32 cellular contexts compared by ENCODE assay signal in the genomic region with DNA sequence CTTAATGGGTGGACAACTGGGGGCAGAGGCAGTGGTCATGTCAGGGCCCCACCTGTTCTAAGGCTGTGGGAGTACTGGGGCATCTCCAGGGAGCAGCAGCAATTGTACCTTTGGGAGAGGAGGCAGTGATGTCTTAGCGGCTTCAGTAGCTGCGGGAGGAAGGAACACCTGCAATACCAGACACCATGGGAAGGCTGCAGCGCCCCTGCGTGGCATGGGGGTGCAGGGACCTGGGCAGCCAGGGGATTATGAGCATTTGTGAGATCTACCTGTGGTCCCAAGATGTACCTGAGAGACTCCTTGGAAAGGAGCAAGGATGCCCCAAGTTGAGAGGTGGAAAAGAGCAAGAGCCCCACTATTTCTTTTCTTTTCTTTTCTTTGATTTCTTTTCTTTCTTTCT.
DNase-seq lines count a peak whose midpoint lies in the region; ATAC-seq, FAIRE-seq and TF ChIP-seq lines count a peak whose summit lies in the region.
"Had no signal": no experiment of that assay in that cellular context is flagged by ENCODE, and none has a peak within 500 bp of the region (broad histone marks: within the 10 kb centered on the region; RNA-seq: fewer than 3 reads in every experiment).

No MANE protein-coding gene starts in this region.

- no peaks in the 10 kb centered on the region for H3K9me2 ChIP-seq in OCI-LY7 (ENCODE audit: insufficient read depth, low read length)

- H3K79me2 ChIP-seq in OCI-LY7 (ENCODE audit: insufficient read depth, low read depth, low read length) = no peaks in the 10 kb centered on the region

- H3K4me1 ChIP-seq in OCI-LY7 (ENCODE audit: insufficient read depth, low read length, poor library complexity, severe bottlenecking) (no peaks in the 10 kb centered on the region), pancreas (no peaks in the 10 kb centered on the region)
- H3K4me1 ChIP-seq: A549, uterus had no signal

- peak; percentile 62; the same call in 1 of the 2 replicates for TF ChIP-seq CTCF in GM12875 (IDR thresholded peaks at IDR 0.05; ENCODE audit: borderline replicate concordance, insufficient read depth, low read depth, low read length)
- peak; percentile 37; the same call in 1 of the 2 replicates for TF ChIP-seq CTCF in OCI-LY7 (conservative IDR thresholded peaks at IDR 0.05; ENCODE audit: low read length)
- no peak for TF ChIP-seq CTCF in pancreas (IDR thresholded peaks at IDR 0.05)

- no peaks in the 10 kb centered on the region for H3K36me3 ChIP-seq in OCI-LY7 (ENCODE audit: insufficient read depth, low read length)
- H3K36me3 ChIP-seq in pancreas = no peaks in the 10 kb centered on the region
- H3K36me3 ChIP-seq: MG63, thoracic aorta, uterus had no signal

- intact Hi-C loops in OCI-LY7 (cut with micrococcal nuclease; ENCODE audit: unreplicated experiment) (no loop called here), left cardiac atrium (cut with DNase I) (no loop called here), pancreas (cut with DNase I) (no loop called here)

- ATAC-seq in left cardiac atrium (no peak), pancreas (no peak)
- ATAC-seq: A549; naive thymus-derived CD4-positive, alpha-beta T cell; stimulated activated naive CD8-positive, alpha-beta T cell treated with anti-CD3 and anti-CD28 coated beads, Interleukin-15, Interleukin-2, amounts not matched to agents 100 U/mL and 50 U/mL, for 24 hours had no signal

- DNase-seq in NCI-H82 (lab: John Stamatoyannopoulos, UW) (peak; percentile 52), NCI-H82 treated with DMSO at 0.1 percent for 48 hours (lab: John Stamatoyannopoulos, UW; ENCODE audit: unreplicated experiment) (no peak), OCI-LY7 (ENCODE audit: low spot score) (no peak), iPS-NIHi7 (ENCODE audit: extremely low spot score) (peak; percentile 28), NCI-H2029 (lab: John Stamatoyannopoulos, UW) (no peak), left cardiac atrium (no peak), pancreas (no peak)
- DNase-seq: activated B cell treated with CpG ODN at 0.5 μM for 24 hours; activated CD4-positive, alpha-beta T cell treated with anti-CD3 and anti-CD28 coated beads, Interleukin-2, amount 50 U/mL, for 4 hours; activated CD8-positive, alpha-beta memory T cell treated with anti-CD3 and anti-CD28 coated beads, Interleukin-2, amount 50 U/mL, for 4 hours; activated naive CD4-positive, alpha-beta T cell treated with anti-CD3 and anti-CD28 coated beads, Interleukin-2, amount 10 ng/mL, durations not matched to agents 7 days and 5 days; amniotic stem cell; CD8-positive, alpha-beta memory T cell; GDM1; MG63; midbrain; naive thymus-derived CD4-positive, alpha-beta T cell; NCI-H1105 treated with DMSO at 0.1 percent for 48 hours; NCI-H2081 treated with DMSO at 0.1 percent for 48 hours; NCI-H345; NK-92 treated with Interleukin-12 subunit alpha and Interleukin-12 subunit beta, amount 100 ng/mL, for 24 hours; nucleus accumbens; SIG-M5; stimulated activated naive CD8-positive, alpha-beta T cell treated with anti-CD3 and anti-CD28 coated beads, Interleukin-15, Interleukin-2, amounts not matched to agents 100 U/mL and 50 U/mL, for 24 hours; uterus had no signal

- no peaks in the 10 kb centered on the region for H4K20me1 ChIP-seq in OCI-LY7 (ENCODE audit: insufficient read depth, low read length)

- H3K9me3 ChIP-seq in OCI-LY7 (ENCODE audit: low read length) (no peaks in the 10 kb centered on the region), pancreas (no peaks in the 10 kb centered on the region)
- H3K9me3 ChIP-seq: A549, MG63, thoracic aorta, uterus had no signal

- CTCF ChIA-PET in OCI-LY7 (lab: Charles Lee; ENCODE audit: unreplicated experiment) = no interaction called here

- H3K27me3 ChIP-seq in pancreas = no peaks in the 10 kb centered on the region
- H3K27me3 ChIP-seq: MG63, uterus had no signal

- no TSS peak for BruUV-seq in OCI-LY7 (replicated peaks; lab: Mats Ljungman, UMichigan)

- no peak overlapping the region for H3K4me2 ChIP-seq in OCI-LY7 (ENCODE audit: low read length)
- H3K4me2 ChIP-seq: A549 had no signal

- POLR2A ChIA-PET in OCI-LY7 (lab: Charles Lee) = interaction anchor here (0.6 kb wide), 1 partner anchor 277 kb away, joined by 3 read pairs; no protein-coding TSS in a partner anchor

- H2AFZ ChIP-seq in OCI-LY7 (ENCODE audit: low read length) = no peak overlapping the region

- 61 to 74% methylated on average over 4 of the region's 4 CpGs for WGBS in pancreas, 2 donors

- H3K27ac ChIP-seq in OCI-LY7 (ENCODE audit: low read depth, low read length, poor library complexity, severe bottlenecking) = no peak overlapping the region
- no peak overlapping the region for H3K27ac ChIP-seq in pancreas
- H3K27ac ChIP-seq: A549, thoracic aorta had no signal

- no peak for FAIRE-seq in pancreas (lab: Jason Lieb, UNC)
- FAIRE-seq: A549, bronchial epithelial cell, GM12892, keratinocyte, RCC 7860 had no signal

- H3K4me3 ChIP-seq in GM12875 (ENCODE audit: low read depth, low read length) (no peak overlapping the region), OCI-LY7 (ENCODE audit: low read depth, low read length, poor library complexity, severe bottlenecking) (no peak overlapping the region), pancreas (no peak overlapping the region)
- H3K4me3 ChIP-seq: A549, MG63, thoracic aorta, uterus had no signal

Comparison
In these comparisons a context has a peak if more than half of its experiments do, and no peak if none do; other contexts are left out.
1. DNase-seq: peak in NCI-H82 (single experiment) and iPS-NIHi7 (single experiment); none in NCI-H82 treated with DMSO at 0.1 percent for 48 hours (single experiment), OCI-LY7 (single experiment), NCI-H2029 (single experiment), left cardiac atrium (single experiment) and pancreas (0 of 6).
2. CTCF ChIP-seq: peak in GM12875 (single experiment) and OCI-LY7 (single experiment); none in pancreas (0 of 4).